ENCODE assay signal across 2 cellular contexts in the genomic region with DNA sequence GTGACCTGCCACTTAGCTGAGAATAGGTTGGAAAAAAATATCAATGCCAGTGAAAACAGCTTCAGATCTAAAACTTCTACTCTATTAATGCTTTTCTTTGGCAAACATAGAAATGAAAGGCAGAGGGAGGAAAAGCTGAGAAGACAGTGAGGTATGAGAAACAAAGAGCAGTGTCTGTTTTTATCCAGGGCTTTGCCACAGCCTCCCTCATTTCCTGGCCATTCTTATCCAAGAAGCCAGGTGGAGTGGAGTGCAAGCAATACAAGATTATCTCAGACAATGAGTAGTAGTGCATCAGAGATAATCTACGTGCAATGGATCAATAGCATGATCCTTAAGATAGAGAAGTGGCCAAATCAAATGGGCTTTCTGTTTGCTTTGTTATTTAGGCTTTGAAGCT.
TF ChIP-seq lines count a peak whose summit lies in the region.

No MANE protein-coding gene starts in this region.

TF ChIP-seq in H1, 55 proteins besides CTCF, POLR2A, EP300 and RAD21:
- TF ChIP-seq NANOG (IDR thresholded peaks at IDR 0.05; ENCODE audit: insufficient read depth, low read depth, low read length, poor library complexity, severe bottlenecking) = no peak
- TF ChIP-seq CHD1 (IDR thresholded peaks at IDR 0.05; ENCODE audit: low read depth, low read length) = no peak
- TF ChIP-seq, protein P1, sequence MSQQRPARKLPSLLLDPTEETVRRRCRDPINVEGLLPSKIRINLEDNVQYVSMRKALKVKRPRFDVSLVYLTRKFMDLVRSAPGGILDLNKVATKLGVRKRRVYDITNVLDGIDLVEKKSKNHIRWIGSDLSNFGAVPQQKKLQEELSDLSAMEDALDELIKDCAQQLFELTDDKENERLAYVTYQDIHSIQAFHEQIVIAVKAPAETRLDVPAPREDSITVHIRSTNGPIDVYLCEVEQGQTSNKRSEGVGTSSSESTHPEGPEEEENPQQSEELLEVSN (IDR thresholded peaks at IDR 0.05) = no peak
- no peak for TF ChIP-seq TCF12 (IDR thresholded peaks at IDR 0.05; ENCODE audit: low read depth, low read length)
- no peak for TF ChIP-seq RBBP5 (IDR thresholded peaks at IDR 0.05; ENCODE audit: borderline replicate concordance, low read depth, low read length)
- no peak for TF ChIP-seq CBX5 (IDR thresholded peaks at IDR 0.05; ENCODE audit: low read depth, low read length)
- TF ChIP-seq SIRT6 (IDR thresholded peaks at IDR 0.05; ENCODE audit: low read length) = no peak
- TF ChIP-seq EZH2 (IDR thresholded peaks at IDR 0.05; ENCODE audit: low read depth, low read length, severe bottlenecking) = no peak
- TF ChIP-seq PHF8 (conservative IDR thresholded peaks at IDR 0.05; ENCODE audit: low read depth, low read length) = no peak

TF ChIP-seq in HepG2, 621 proteins besides CTCF, POLR2A, EP300 and RAD21:
- TF ChIP-seq GLI4 (CRISPR knock-in tag; IDR thresholded peaks at IDR 0.05; ENCODE audit: borderline replicate concordance) (no peak), KDM3A (CRISPR knock-in tag; IDR thresholded peaks at IDR 0.05; ENCODE audit: low read depth) (no peak), SRSF9 (IDR thresholded peaks at IDR 0.05; ENCODE audit: borderline replicate concordance, insufficient read depth, low read depth, low read length, poor library complexity, severe bottlenecking) (no peak), TBL1XR1 (IDR thresholded peaks at IDR 0.05; ENCODE audit: borderline replicate concordance, low read length, partially characterized antibody) (no peak), JARID2 (CRISPR knock-in tag; IDR thresholded peaks at IDR 0.05; ENCODE audit: insufficient replicate concordance) (no peak), ZNF556 (CRISPR knock-in tag; IDR thresholded peaks at IDR 0.05; ENCODE audit: borderline replicate concordance) (no peak), THAP11 (CRISPR knock-in tag; IDR thresholded peaks at IDR 0.05) (no peak), RBM39 (IDR thresholded peaks at IDR 0.05; ENCODE audit: low read depth, low read length, poor library complexity, severe bottlenecking) (no peak), ZNF747 (CRISPR knock-in tag; IDR thresholded peaks at IDR 0.05; ENCODE audit: borderline replicate concordance) (no peak), ZNF75D (CRISPR knock-in tag; IDR thresholded peaks at IDR 0.05; ENCODE audit: borderline replicate concordance) (no peak), ZKSCAN8 (CRISPR knock-in tag; IDR thresholded peaks at IDR 0.05; ENCODE audit: borderline replicate concordance) (no peak), NFKB2 (CRISPR knock-in tag; IDR thresholded peaks at IDR 0.05; ENCODE audit: borderline replicate concordance) (no peak), MIXL1 (CRISPR knock-in tag; IDR thresholded peaks at IDR 0.05) (no peak), ZNF703 (CRISPR knock-in tag; IDR thresholded peaks at IDR 0.05; ENCODE audit: borderline replicate concordance) (no peak), ZBTB3 (CRISPR knock-in tag; IDR thresholded peaks at IDR 0.05; ENCODE audit: borderline replicate concordance, low read depth) (no peak), ZNF432 (CRISPR knock-in tag; IDR thresholded peaks at IDR 0.05; ENCODE audit: borderline replicate concordance) (no peak)
- TF ChIP-seq, protein P2, sequence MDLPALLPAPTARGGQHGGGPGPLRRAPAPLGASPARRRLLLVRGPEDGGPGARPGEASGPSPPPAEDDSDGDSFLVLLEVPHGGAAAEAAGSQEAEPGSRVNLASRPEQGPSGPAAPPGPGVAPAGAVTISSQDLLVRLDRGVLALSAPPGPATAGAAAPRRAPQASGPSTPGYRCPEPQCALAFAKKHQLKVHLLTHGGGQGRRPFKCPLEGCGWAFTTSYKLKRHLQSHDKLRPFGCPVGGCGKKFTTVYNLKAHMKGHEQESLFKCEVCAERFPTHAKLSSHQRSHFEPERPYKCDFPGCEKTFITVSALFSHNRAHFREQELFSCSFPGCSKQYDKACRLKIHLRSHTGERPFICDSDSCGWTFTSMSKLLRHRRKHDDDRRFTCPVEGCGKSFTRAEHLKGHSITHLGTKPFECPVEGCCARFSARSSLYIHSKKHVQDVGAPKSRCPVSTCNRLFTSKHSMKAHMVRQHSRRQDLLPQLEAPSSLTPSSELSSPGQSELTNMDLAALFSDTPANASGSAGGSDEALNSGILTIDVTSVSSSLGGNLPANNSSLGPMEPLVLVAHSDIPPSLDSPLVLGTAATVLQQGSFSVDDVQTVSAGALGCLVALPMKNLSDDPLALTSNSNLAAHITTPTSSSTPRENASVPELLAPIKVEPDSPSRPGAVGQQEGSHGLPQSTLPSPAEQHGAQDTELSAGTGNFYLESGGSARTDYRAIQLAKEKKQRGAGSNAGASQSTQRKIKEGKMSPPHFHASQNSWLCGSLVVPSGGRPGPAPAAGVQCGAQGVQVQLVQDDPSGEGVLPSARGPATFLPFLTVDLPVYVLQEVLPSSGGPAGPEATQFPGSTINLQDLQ (CRISPR knock-in tag; IDR thresholded peaks at IDR 0.05) = no peak
- TF ChIP-seq, protein P3, sequence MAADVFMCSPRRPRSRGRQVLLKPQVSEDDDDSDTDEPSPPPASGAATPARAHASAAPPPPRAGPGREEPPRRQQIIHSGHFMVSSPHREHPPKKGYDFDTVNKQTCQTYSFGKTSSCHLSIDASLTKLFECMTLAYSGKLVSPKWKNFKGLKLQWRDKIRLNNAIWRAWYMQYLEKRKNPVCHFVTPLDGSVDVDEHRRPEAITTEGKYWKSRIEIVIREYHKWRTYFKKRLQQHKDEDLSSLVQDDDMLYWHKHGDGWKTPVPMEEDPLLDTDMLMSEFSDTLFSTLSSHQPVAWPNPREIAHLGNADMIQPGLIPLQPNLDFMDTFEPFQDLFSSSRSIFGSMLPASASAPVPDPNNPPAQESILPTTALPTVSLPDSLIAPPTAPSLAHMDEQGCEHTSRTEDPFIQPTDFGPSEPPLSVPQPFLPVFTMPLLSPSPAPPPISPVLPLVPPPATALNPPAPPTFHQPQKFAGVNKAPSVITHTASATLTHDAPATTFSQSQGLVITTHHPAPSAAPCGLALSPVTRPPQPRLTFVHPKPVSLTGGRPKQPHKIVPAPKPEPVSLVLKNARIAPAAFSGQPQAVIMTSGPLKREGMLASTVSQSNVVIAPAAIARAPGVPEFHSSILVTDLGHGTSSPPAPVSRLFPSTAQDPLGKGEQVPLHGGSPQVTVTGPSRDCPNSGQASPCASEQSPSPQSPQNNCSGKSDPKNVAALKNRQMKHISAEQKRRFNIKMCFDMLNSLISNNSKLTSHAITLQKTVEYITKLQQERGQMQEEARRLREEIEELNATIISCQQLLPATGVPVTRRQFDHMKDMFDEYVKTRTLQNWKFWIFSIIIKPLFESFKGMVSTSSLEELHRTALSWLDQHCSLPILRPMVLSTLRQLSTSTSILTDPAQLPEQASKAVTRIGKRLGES (CRISPR knock-in tag; IDR thresholded peaks at IDR 0.05; ENCODE audit: borderline replicate concordance) = no peak
- TF ChIP-seq, protein P4, sequence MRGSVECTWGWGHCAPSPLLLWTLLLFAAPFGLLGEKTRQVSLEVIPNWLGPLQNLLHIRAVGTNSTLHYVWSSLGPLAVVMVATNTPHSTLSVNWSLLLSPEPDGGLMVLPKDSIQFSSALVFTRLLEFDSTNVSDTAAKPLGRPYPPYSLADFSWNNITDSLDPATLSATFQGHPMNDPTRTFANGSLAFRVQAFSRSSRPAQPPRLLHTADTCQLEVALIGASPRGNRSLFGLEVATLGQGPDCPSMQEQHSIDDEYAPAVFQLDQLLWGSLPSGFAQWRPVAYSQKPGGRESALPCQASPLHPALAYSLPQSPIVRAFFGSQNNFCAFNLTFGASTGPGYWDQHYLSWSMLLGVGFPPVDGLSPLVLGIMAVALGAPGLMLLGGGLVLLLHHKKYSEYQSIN (CRISPR knock-in tag; IDR thresholded peaks at IDR 0.05; ENCODE audit: borderline replicate concordance) = no peak
- TF ChIP-seq, protein P5, sequence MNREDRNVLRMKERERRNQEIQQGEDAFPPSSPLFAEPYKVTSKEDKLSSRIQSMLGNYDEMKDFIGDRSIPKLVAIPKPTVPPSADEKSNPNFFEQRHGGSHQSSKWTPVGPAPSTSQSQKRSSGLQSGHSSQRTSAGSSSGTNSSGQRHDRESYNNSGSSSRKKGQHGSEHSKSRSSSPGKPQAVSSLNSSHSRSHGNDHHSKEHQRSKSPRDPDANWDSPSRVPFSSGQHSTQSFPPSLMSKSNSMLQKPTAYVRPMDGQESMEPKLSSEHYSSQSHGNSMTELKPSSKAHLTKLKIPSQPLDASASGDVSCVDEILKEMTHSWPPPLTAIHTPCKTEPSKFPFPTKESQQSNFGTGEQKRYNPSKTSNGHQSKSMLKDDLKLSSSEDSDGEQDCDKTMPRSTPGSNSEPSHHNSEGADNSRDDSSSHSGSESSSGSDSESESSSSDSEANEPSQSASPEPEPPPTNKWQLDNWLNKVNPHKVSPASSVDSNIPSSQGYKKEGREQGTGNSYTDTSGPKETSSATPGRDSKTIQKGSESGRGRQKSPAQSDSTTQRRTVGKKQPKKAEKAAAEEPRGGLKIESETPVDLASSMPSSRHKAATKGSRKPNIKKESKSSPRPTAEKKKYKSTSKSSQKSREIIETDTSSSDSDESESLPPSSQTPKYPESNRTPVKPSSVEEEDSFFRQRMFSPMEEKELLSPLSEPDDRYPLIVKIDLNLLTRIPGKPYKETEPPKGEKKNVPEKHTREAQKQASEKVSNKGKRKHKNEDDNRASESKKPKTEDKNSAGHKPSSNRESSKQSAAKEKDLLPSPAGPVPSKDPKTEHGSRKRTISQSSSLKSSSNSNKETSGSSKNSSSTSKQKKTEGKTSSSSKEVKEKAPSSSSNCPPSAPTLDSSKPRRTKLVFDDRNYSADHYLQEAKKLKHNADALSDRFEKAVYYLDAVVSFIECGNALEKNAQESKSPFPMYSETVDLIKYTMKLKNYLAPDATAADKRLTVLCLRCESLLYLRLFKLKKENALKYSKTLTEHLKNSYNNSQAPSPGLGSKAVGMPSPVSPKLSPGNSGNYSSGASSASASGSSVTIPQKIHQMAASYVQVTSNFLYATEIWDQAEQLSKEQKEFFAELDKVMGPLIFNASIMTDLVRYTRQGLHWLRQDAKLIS (CRISPR knock-in tag; IDR thresholded peaks at IDR 0.05) = no peak
